1 cellular context compared by ENCODE assay signal in genomic region chr3:28241221-28242160, GRCh38.
TF ChIP-seq lines count a peak whose summit lies in the region.

TSS of gene CMC1 (plus strand) at chr3:28241619. CDS start at chr3:28241794, 175 bp downstream.

TF ChIP-seq in K562, 482 proteins besides CTCF, POLR2A, EP300 and RAD21 (continued from another document and continues in another):
- TF ChIP-seq, protein P1, sequence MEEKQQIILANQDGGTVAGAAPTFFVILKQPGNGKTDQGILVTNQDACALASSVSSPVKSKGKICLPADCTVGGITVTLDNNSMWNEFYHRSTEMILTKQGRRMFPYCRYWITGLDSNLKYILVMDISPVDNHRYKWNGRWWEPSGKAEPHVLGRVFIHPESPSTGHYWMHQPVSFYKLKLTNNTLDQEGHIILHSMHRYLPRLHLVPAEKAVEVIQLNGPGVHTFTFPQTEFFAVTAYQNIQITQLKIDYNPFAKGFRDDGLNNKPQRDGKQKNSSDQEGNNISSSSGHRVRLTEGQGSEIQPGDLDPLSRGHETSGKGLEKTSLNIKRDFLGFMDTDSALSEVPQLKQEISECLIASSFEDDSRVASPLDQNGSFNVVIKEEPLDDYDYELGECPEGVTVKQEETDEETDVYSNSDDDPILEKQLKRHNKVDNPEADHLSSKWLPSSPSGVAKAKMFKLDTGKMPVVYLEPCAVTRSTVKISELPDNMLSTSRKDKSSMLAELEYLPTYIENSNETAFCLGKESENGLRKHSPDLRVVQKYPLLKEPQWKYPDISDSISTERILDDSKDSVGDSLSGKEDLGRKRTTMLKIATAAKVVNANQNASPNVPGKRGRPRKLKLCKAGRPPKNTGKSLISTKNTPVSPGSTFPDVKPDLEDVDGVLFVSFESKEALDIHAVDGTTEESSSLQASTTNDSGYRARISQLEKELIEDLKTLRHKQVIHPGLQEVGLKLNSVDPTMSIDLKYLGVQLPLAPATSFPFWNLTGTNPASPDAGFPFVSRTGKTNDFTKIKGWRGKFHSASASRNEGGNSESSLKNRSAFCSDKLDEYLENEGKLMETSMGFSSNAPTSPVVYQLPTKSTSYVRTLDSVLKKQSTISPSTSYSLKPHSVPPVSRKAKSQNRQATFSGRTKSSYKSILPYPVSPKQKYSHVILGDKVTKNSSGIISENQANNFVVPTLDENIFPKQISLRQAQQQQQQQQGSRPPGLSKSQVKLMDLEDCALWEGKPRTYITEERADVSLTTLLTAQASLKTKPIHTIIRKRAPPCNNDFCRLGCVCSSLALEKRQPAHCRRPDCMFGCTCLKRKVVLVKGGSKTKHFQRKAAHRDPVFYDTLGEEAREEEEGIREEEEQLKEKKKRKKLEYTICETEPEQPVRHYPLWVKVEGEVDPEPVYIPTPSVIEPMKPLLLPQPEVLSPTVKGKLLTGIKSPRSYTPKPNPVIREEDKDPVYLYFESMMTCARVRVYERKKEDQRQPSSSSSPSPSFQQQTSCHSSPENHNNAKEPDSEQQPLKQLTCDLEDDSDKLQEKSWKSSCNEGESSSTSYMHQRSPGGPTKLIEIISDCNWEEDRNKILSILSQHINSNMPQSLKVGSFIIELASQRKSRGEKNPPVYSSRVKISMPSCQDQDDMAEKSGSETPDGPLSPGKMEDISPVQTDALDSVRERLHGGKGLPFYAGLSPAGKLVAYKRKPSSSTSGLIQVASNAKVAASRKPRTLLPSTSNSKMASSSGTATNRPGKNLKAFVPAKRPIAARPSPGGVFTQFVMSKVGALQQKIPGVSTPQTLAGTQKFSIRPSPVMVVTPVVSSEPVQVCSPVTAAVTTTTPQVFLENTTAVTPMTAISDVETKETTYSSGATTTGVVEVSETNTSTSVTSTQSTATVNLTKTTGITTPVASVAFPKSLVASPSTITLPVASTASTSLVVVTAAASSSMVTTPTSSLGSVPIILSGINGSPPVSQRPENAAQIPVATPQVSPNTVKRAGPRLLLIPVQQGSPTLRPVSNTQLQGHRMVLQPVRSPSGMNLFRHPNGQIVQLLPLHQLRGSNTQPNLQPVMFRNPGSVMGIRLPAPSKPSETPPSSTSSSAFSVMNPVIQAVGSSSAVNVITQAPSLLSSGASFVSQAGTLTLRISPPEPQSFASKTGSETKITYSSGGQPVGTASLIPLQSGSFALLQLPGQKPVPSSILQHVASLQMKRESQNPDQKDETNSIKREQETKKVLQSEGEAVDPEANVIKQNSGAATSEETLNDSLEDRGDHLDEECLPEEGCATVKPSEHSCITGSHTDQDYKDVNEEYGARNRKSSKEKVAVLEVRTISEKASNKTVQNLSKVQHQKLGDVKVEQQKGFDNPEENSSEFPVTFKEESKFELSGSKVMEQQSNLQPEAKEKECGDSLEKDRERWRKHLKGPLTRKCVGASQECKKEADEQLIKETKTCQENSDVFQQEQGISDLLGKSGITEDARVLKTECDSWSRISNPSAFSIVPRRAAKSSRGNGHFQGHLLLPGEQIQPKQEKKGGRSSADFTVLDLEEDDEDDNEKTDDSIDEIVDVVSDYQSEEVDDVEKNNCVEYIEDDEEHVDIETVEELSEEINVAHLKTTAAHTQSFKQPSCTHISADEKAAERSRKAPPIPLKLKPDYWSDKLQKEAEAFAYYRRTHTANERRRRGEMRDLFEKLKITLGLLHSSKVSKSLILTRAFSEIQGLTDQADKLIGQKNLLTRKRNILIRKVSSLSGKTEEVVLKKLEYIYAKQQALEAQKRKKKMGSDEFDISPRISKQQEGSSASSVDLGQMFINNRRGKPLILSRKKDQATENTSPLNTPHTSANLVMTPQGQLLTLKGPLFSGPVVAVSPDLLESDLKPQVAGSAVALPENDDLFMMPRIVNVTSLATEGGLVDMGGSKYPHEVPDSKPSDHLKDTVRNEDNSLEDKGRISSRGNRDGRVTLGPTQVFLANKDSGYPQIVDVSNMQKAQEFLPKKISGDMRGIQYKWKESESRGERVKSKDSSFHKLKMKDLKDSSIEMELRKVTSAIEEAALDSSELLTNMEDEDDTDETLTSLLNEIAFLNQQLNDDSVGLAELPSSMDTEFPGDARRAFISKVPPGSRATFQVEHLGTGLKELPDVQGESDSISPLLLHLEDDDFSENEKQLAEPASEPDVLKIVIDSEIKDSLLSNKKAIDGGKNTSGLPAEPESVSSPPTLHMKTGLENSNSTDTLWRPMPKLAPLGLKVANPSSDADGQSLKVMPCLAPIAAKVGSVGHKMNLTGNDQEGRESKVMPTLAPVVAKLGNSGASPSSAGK (IDR thresholded peaks at IDR 0.05): peak; percentile 85
- no peak for TF ChIP-seq MXD1 (CRISPR knock-in tag; IDR thresholded peaks at IDR 0.05; ENCODE audit: borderline replicate concordance, poor library complexity, severe bottlenecking)
- 0 out of 4 replicates have a peak, but pooled peaks of 1 of the 2 experiments have one; percentile 8 for TF ChIP-seq TRIM24 (IDR thresholded peaks at IDR 0.05)
- peak; percentile 59; the same call in 1 of the 2 replicates for TF ChIP-seq ATF4 (CRISPR knock-in tag; IDR thresholded peaks at IDR 0.05)
- peak; percentile 49 for TF ChIP-seq NFIC (IDR thresholded peaks at IDR 0.05)
- TF ChIP-seq, protein P2, sequence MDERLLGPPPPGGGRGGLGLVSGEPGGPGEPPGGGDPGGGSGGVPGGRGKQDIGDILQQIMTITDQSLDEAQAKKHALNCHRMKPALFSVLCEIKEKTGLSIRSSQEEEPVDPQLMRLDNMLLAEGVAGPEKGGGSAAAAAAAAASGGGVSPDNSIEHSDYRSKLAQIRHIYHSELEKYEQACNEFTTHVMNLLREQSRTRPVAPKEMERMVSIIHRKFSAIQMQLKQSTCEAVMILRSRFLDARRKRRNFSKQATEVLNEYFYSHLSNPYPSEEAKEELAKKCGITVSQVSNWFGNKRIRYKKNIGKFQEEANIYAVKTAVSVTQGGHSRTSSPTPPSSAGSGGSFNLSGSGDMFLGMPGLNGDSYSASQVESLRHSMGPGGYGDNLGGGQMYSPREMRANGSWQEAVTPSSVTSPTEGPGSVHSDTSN (CRISPR knock-in tag; IDR thresholded peaks at IDR 0.05; ENCODE audit: low read depth): no peak
- TF ChIP-seq, protein P2 (tag; conservative IDR thresholded peaks at IDR 0.05; ENCODE audit: low read depth): no peak
- 0 out of 2 replicates have a peak, but pooled peaks have one; percentile 24 for TF ChIP-seq SOX6 (IDR thresholded peaks at IDR 0.05)
- TF ChIP-seq SP1 (CRISPR knock-in tag; IDR thresholded peaks at IDR 0.05): peak; percentile 95
- 0 out of 2 replicates have a peak, but pooled peaks have one; percentile 37 for TF ChIP-seq ZSCAN32 (CRISPR knock-in tag; IDR thresholded peaks at IDR 0.05)
- peak; percentile 59 for TF ChIP-seq ETV1 (tag; conservative IDR thresholded peaks at IDR 0.05; ENCODE audit: low read depth)
- TF ChIP-seq CXXC5 (CRISPR knock-in tag; IDR thresholded peaks at IDR 0.05): peak; percentile 75
- TF ChIP-seq RBFOX2 (IDR thresholded peaks at IDR 0.05; ENCODE audit: low read depth, low read length): peak; percentile 97
- no peak for TF ChIP-seq TAF15 (IDR thresholded peaks at IDR 0.05; ENCODE audit: low read depth, low read length)
- TF ChIP-seq E4F1 (CRISPR knock-in tag; IDR thresholded peaks at IDR 0.05; ENCODE audit: borderline replicate concordance): no peak
- no peak for TF ChIP-seq SMAD2 (IDR thresholded peaks at IDR 0.05; ENCODE audit: low read depth, low read length)
- peak; percentile 23; the same call in 1 of the 2 replicates for TF ChIP-seq ERF (CRISPR knock-in tag; IDR thresholded peaks at IDR 0.05)
- TF ChIP-seq, protein P3, sequence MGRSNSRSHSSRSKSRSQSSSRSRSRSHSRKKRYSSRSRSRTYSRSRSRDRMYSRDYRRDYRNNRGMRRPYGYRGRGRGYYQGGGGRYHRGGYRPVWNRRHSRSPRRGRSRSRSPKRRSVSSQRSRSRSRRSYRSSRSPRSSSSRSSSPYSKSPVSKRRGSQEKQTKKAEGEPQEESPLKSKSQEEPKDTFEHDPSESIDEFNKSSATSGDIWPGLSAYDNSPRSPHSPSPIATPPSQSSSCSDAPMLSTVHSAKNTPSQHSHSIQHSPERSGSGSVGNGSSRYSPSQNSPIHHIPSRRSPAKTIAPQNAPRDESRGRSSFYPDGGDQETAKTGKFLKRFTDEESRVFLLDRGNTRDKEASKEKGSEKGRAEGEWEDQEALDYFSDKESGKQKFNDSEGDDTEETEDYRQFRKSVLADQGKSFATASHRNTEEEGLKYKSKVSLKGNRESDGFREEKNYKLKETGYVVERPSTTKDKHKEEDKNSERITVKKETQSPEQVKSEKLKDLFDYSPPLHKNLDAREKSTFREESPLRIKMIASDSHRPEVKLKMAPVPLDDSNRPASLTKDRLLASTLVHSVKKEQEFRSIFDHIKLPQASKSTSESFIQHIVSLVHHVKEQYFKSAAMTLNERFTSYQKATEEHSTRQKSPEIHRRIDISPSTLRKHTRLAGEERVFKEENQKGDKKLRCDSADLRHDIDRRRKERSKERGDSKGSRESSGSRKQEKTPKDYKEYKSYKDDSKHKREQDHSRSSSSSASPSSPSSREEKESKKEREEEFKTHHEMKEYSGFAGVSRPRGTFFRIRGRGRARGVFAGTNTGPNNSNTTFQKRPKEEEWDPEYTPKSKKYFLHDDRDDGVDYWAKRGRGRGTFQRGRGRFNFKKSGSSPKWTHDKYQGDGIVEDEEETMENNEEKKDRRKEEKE (IDR thresholded peaks at IDR 0.05; ENCODE audit: borderline replicate concordance in 1 of 2, control insufficient read depth in 1 of 2, low read depth in 2 of 2, low read length in 1 of 2): peak in 1 of 2 experiments; percentile 41; a peak in 1 of 4 replicates
- TF ChIP-seq PHF8 (IDR thresholded peaks at IDR 0.05; ENCODE audit: borderline replicate concordance, low read length): peak; percentile 98
- TF ChIP-seq, protein P4, sequence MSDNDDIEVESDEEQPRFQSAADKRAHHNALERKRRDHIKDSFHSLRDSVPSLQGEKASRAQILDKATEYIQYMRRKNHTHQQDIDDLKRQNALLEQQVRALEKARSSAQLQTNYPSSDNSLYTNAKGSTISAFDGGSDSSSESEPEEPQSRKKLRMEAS (CRISPR knock-in tag; IDR thresholded peaks at IDR 0.05): peak; percentile 92
- peak; percentile 62 for TF ChIP-seq HMGN3 (IDR thresholded peaks at IDR 0.05; ENCODE audit: borderline replicate concordance, extremely low read depth, insufficient read length, low read depth, low read length)
- peak; percentile 86; the same call in 1 of the 2 replicates for TF ChIP-seq E2F5 (CRISPR knock-in tag; IDR thresholded peaks at IDR 0.05)
- 0 out of 2 replicates have a peak, but pooled peaks have one; percentile 14 for TF ChIP-seq ZNF592 (IDR thresholded peaks at IDR 0.05)
